In genomic region chr7:144355176-144355822, GRCh38 we compare ENCODE assay signal across 9 cellular contexts. TPM values are rescaled to one million over a fixed set of nuclear protein-coding genes. Genes with fewer than 3 reads are reported as not detected.
DNase-seq lines count a peak whose midpoint lies in the region; ATAC-seq and TF ChIP-seq lines count a peak whose summit lies in the region.
"Not testable (repeated sequence)": the region's sequence is repeated elsewhere in the genome, so short reads cannot be mapped to it uniquely, and the experiment has no call there.
"Had no signal": no experiment of that assay in that cellular context is flagged by ENCODE, and none has a peak within 500 bp of the region (broad histone marks: within the 10 kb centered on the region; RNA-seq: fewer than 3 reads in every experiment).

ARHGEF5 (plus strand) TSS chr7:144355402; CDS start chr7:144362670, 7,268 bp downstream.

- H3K4me1 Mint-ChIP-seq in activated CD4-positive, alpha-beta T cell treated with anti-CD3 and anti-CD28 coated beads, Interleukin-2, amount 10 ng/mL, durations not matched to agents 7 days and 5 days; dendritic cell treated with granulocyte-macrophage colony-stimulating factor and Interleukin-4, amounts not matched to agents 40 ng/mL and 50 ng/mL, for 4 days (ENCODE audit: low read depth): not testable (repeated sequence)
- peaks cover 13% of the 10 kb centered on the region for H3K4me1 Mint-ChIP-seq in stimulated activated memory B cell treated with anti-CD40 and anti-IgM and Interleukin-4, amounts not matched to agents 10 μg/mL and 1 μg/mL and 100 μg/mL, for 72 hours

- not testable (repeated sequence) for H3K27me3 Mint-ChIP-seq in activated CD4-positive, alpha-beta T cell treated with anti-CD3 and anti-CD28 coated beads, Interleukin-2, amount 10 ng/mL, durations not matched to agents 7 days and 5 days; dendritic cell treated with granulocyte-macrophage colony-stimulating factor and Interleukin-4, amounts not matched to agents 40 ng/mL and 50 ng/mL, for 4 days; stimulated activated memory B cell treated with anti-CD40 and anti-IgM and Interleukin-4, amounts not matched to agents 10 μg/mL and 1 μg/mL and 100 μg/mL, for 72 hours

- peak within 1 kb of the TSS; percentile 91 for H3K27ac Mint-ChIP-seq in activated CD4-positive, alpha-beta T cell treated with anti-CD3 and anti-CD28 coated beads, Interleukin-2, amount 10 ng/mL, durations not matched to agents 7 days and 5 days
- not testable (repeated sequence) for H3K27ac Mint-ChIP-seq in dendritic cell treated with granulocyte-macrophage colony-stimulating factor and Interleukin-4, amounts not matched to agents 40 ng/mL and 50 ng/mL, for 4 days; stimulated activated memory B cell treated with anti-CD40 and anti-IgM and Interleukin-4, amounts not matched to agents 10 μg/mL and 1 μg/mL and 100 μg/mL, for 72 hours

- not testable (repeated sequence) for H3K36me3 ChIP-seq in right lobe of liver

- ATAC-seq in GM19468 (IDR thresholded peaks at IDR 0.05; ENCODE audit: extremely low read depth, unreplicated experiment) (peak; percentile 77), HG02840 (IDR thresholded peaks at IDR 0.05; ENCODE audit: low FRiP score, unreplicated experiment) (peak; percentile 81), HG03460 (IDR thresholded peaks at IDR 0.05; ENCODE audit: unreplicated experiment) (peak; percentile 63), right lobe of liver (peak; percentile 89 to 96 (median 94))
- ATAC-seq in stimulated activated memory B cell treated with anti-CD40 and anti-IgM and Interleukin-4, amounts not matched to agents 10 μg/mL and 1 μg/mL and 100 μg/mL, for 72 hours, result peak; percentile 84

- H3K36me3 Mint-ChIP-seq in activated CD4-positive, alpha-beta T cell treated with anti-CD3 and anti-CD28 coated beads, Interleukin-2, amount 10 ng/mL, durations not matched to agents 7 days and 5 days (ENCODE audit: low read depth); dendritic cell treated with granulocyte-macrophage colony-stimulating factor and Interleukin-4, amounts not matched to agents 40 ng/mL and 50 ng/mL, for 4 days (ENCODE audit: low read depth); stimulated activated memory B cell treated with anti-CD40 and anti-IgM and Interleukin-4, amounts not matched to agents 10 μg/mL and 1 μg/mL and 100 μg/mL, for 72 hours: not testable (repeated sequence)

- not testable (repeated sequence) for H3K27ac ChIP-seq in right lobe of liver

- TF ChIP-seq POLR2A in right lobe of liver (IDR thresholded peaks at IDR 0.05), result not testable (repeated sequence)

- not testable (repeated sequence) for H3K9me3 Mint-ChIP-seq in activated CD4-positive, alpha-beta T cell treated with anti-CD3 and anti-CD28 coated beads, Interleukin-2, amount 10 ng/mL, durations not matched to agents 7 days and 5 days; dendritic cell treated with granulocyte-macrophage colony-stimulating factor and Interleukin-4, amounts not matched to agents 40 ng/mL and 50 ng/mL, for 4 days; stimulated activated memory B cell treated with anti-CD40 and anti-IgM and Interleukin-4, amounts not matched to agents 10 μg/mL and 1 μg/mL and 100 μg/mL, for 72 hours

- intact Hi-C loops in dendritic cell treated with granulocyte-macrophage colony-stimulating factor and Interleukin-4, amounts not matched to agents 40 ng/mL and 50 ng/mL, for 4 days (cut with micrococcal nuclease); right lobe of liver (cut with DNase I): not testable (repeated sequence)

- POLR2A ChIA-PET in activated CD4-positive, alpha-beta T cell treated with anti-CD3 and anti-CD28 coated beads, Interleukin-2, amount 10 ng/mL, durations not matched to agents 7 days and 5 days (lab: Charles Lee), result not testable (repeated sequence)

- DNase-seq in GM12864 (ENCODE audit: low read depth); activated CD4-positive, alpha-beta T cell treated with anti-CD3 and anti-CD28 coated beads, Interleukin-2, amount 10 ng/mL, durations not matched to agents 7 days and 5 days; right lobe of liver: not testable (repeated sequence)

- H3K4me1 ChIP-seq in right lobe of liver, result not testable (repeated sequence)

- not testable (repeated sequence) for H3K9me3 ChIP-seq in right lobe of liver

- not testable (repeated sequence) for H3K27me3 ChIP-seq in right lobe of liver

- no CpG with 5 or more reads among the region's 50 CpGs for WGBS in right lobe of liver (ENCODE audit: insufficient coverage, low coverage, low lambda C conversion rate, missing lambda C conversion rate)

- peak within 1 kb of the TSS; percentile 38 for H3K4me3 ChIP-seq in GM12864 (ENCODE audit: low read depth, low read length)
- H3K4me3 ChIP-seq in right lobe of liver, result peak within 1 kb of the TSS in 1 of 3 donors; percentile 33

- CTCF ChIA-PET in activated CD4-positive, alpha-beta T cell treated with anti-CD3 and anti-CD28 coated beads, Interleukin-2, amount 10 ng/mL, durations not matched to agents 7 days and 5 days (lab: Charles Lee), result not testable (repeated sequence)

- H3K4me3 Mint-ChIP-seq in activated CD4-positive, alpha-beta T cell treated with anti-CD3 and anti-CD28 coated beads, Interleukin-2, amount 10 ng/mL, durations not matched to agents 7 days and 5 days, result peak within 1 kb of the TSS; percentile 82
- peak within 1 kb of the TSS; percentile 41 for H3K4me3 Mint-ChIP-seq in dendritic cell treated with granulocyte-macrophage colony-stimulating factor and Interleukin-4, amounts not matched to agents 40 ng/mL and 50 ng/mL, for 4 days
- H3K4me3 Mint-ChIP-seq in stimulated activated memory B cell treated with anti-CD40 and anti-IgM and Interleukin-4, amounts not matched to agents 10 μg/mL and 1 μg/mL and 100 μg/mL, for 72 hours, result peak within 1 kb of the TSS; percentile 78

- TF ChIP-seq CTCF in GM12864 (IDR thresholded peaks at IDR 0.05; ENCODE audit: low read depth, low read length, missing control alignments); right lobe of liver (IDR thresholded peaks at IDR 0.05): not testable (repeated sequence)

RNA-seq across cellular contexts. Expression of gene ARHGEF5, which starts in this region (rescaled TPM):
- total RNA-seq in activated CD4-positive, alpha-beta T cell treated with anti-CD3 and anti-CD28 coated beads, Interleukin-2, amount 10 ng/mL, durations not matched to agents 7 days and 5 days, result 10 to 100 TPM; 11.0 to 13.1 TPM
- total RNA-seq in right lobe of liver, result 10 to 100 TPM; 10.2 to 18.2 (median 15.0) TPM
- total RNA-seq: G401 had no signal
